ENCODE assay signal across 25 cellular contexts in genomic region chr10:110488944-110489343, GRCh38.
"Had no signal": no experiment of that assay in that cellular context is flagged by ENCODE, and none has a peak within 500 bp of the region (broad histone marks: within the 10 kb centered on the region; RNA-seq: fewer than 3 reads in every experiment).

No MANE protein-coding gene starts in this region.

- ATAC-seq: activated CD8-positive, alpha-beta T cell treated with anti-CD3 and anti-CD28 coated beads, Interleukin-2, amount 10 ng/mL, durations not matched to agents 7 days and 5 days; effector memory CD8-positive, alpha-beta T cell; gastroesophageal sphincter; left ventricle myocardium superior; right cardiac atrium had no signal

- H3K27me3 ChIP-seq: esophagus squamous epithelium, ovary, upper lobe of left lung had no signal

- DNase-seq: activated CD4-positive, alpha-beta T cell treated with anti-CD3 and anti-CD28 coated beads, Interleukin-2, amount 10 ng/mL, durations not matched to agents 7 days and 5 days; activated CD4-positive, CD25-positive, alpha-beta regulatory T cell treated with anti-CD3 and anti-CD28 coated beads, Interleukin-2, amount 50 U/mL, for 72 hours; activated CD8-positive, alpha-beta T cell treated with anti-CD3 and anti-CD28 coated beads, Interleukin-2, amount 10 ng/mL, durations not matched to agents 7 days and 5 days; activated gamma-delta T cell; activated naive CD4-positive, alpha-beta T cell treated with anti-CD3 and anti-CD28 coated beads, Interleukin-2, amount 50 U/mL, for 16 hours; aorta; central memory CD4-positive, alpha-beta T cell; dorsolateral prefrontal cortex; effector memory CD8-positive, alpha-beta T cell; esophagus squamous epithelium; head of caudate nucleus; hypothalamus; left ventricle myocardium superior; mammary epithelial cell; ovary; right cardiac atrium; stimulated activated CD4-positive, alpha-beta T cell treated with anti-CD3 and anti-CD28 coated beads, Interleukin-4, amount 100 ng/mL, for 24 hours; stimulated activated naive CD4-positive, alpha-beta T cell treated with Interleukin-2 at 50 U/mL for 16 hours; upper lobe of left lung had no signal

- H3K9me3 Mint-ChIP-seq: activated CD4-positive, alpha-beta T cell treated with anti-CD3 and anti-CD28 coated beads, Interleukin-2, amount 10 ng/mL, durations not matched to agents 7 days and 5 days; activated T-helper 1 cell treated with anti-CD3 and anti-CD28 coated beads, Interleukin-12 subunit alpha, Interleukin-12 subunit beta, Interleukin-2, Interleukin-4 antibody, amounts not matched to agents 30 ng/mL and 10 ng/mL and 1 ng/mL, durations not matched to agents 14 hours and 24 hours and 36 hours; brain; effector memory CD8-positive, alpha-beta T cell; natural killer cell treated with Interleukin-12 subunit alpha and Interleukin-12 subunit beta and Interleukin-15 and Interleukin-18, amount 100 ng/mL, for 72 hours had no signal

- H3K36me3 ChIP-seq: esophagus squamous epithelium, gastroesophageal sphincter, neutrophil, ovary, upper lobe of left lung had no signal

- H3K36me3 Mint-ChIP-seq: brain had no signal

- H3K4me3 Mint-ChIP-seq: activated CD4-positive, alpha-beta T cell treated with anti-CD3 and anti-CD28 coated beads, Interleukin-2, amount 10 ng/mL, durations not matched to agents 7 days and 5 days; activated CD8-positive, alpha-beta T cell treated with anti-CD3 and anti-CD28 coated beads, Interleukin-2, amount 10 ng/mL, durations not matched to agents 7 days and 5 days; activated T-helper 1 cell treated with anti-CD3 and anti-CD28 coated beads, Interleukin-12 subunit alpha, Interleukin-12 subunit beta, Interleukin-2, Interleukin-4 antibody, amounts not matched to agents 30 ng/mL and 10 ng/mL and 1 ng/mL, durations not matched to agents 14 hours and 24 hours and 36 hours; brain; effector memory CD8-positive, alpha-beta T cell; natural killer cell treated with Interleukin-12 subunit alpha and Interleukin-12 subunit beta and Interleukin-15 and Interleukin-18, amount 100 ng/mL, for 72 hours had no signal

- H3K9me3 ChIP-seq: esophagus squamous epithelium, gastroesophageal sphincter, neutrophil, ovary, upper lobe of left lung had no signal

- H3K27ac ChIP-seq: dorsolateral prefrontal cortex, esophagus squamous epithelium, gastroesophageal sphincter, neutrophil, ovary, upper lobe of left lung, VCaP had no signal

- H3K4me3 ChIP-seq: dorsolateral prefrontal cortex, esophagus squamous epithelium, gastroesophageal sphincter, ovary, upper lobe of left lung had no signal

- H3K27ac Mint-ChIP-seq: activated CD4-positive, alpha-beta T cell treated with anti-CD3 and anti-CD28 coated beads, Interleukin-2, amount 10 ng/mL, durations not matched to agents 7 days and 5 days; activated CD8-positive, alpha-beta T cell treated with anti-CD3 and anti-CD28 coated beads, Interleukin-2, amount 10 ng/mL, durations not matched to agents 7 days and 5 days; activated T-helper 1 cell treated with anti-CD3 and anti-CD28 coated beads, Interleukin-12 subunit alpha, Interleukin-12 subunit beta, Interleukin-2, Interleukin-4 antibody, amounts not matched to agents 30 ng/mL and 10 ng/mL and 1 ng/mL, durations not matched to agents 14 hours and 24 hours and 36 hours; brain; effector memory CD8-positive, alpha-beta T cell had no signal

- H3K4me1 ChIP-seq: gastroesophageal sphincter had no signal
